Comparison of ENCODE assay signal across 9 cellular contexts in the genomic region with DNA sequence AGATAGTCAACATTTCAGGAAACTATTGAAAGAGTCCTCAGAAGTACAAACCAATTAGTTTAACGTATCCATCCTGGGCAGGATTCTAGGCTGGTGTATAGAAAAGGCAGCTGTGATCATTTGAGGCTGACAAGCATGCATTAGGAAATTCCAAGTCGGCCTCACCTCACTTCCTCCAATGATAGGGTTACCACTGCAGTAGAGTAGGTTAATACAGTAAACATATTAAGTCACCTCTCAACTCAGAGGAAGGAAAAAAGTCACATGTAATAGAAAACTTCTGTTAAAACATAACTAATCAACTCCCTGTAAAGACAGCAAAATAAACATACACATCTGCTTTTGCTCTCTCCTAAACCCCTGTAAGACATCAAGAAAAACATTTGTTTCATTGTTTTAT. TPM values are rescaled to one million over a fixed set of nuclear protein-coding genes. Genes with fewer than 3 reads are reported as not detected.
DNase-seq lines count a peak whose midpoint lies in the region; ATAC-seq, FAIRE-seq and TF ChIP-seq lines count a peak whose summit lies in the region.
"Had no signal": no experiment of that assay in that cellular context is flagged by ENCODE, and none has a peak within 500 bp of the region (broad histone marks: within the 10 kb centered on the region; RNA-seq: fewer than 3 reads in every experiment).

No MANE protein-coding gene starts in this region.

- WGBS in small intestine, 3 donors, result 13 to 26% (median 22%) methylated on average over 2 of the region's 2 CpGs

- in situ Hi-C loops in G401 (cut with HindIII; ENCODE audit: low sequenced_read_pairs), result no loop called here

- H3F3A ChIP-seq in OCI-LY1 (ENCODE audit: insufficient read depth, low read length), result no peaks in the 10 kb centered on the region

- peak overlapping the region; percentile 45 for H3K27ac Mint-ChIP-seq in T-helper 1 cell treated with Interleukin-12 subunit alpha and Interleukin-12 subunit beta and Interleukin-4 antibody, amounts not matched to agents 30 μg/mL and 1 μg/mL, for 36 hours

- no peak for FAIRE-seq in small intestine (lab: Jason Lieb, UNC)

- H3K4me3 ChIP-seq in OCI-LY1 (ENCODE audit: low read depth, low read length, poor library complexity, severe bottlenecking) (no peak overlapping the region), small intestine (ENCODE audit: low read depth in 1 of 2, low read length in 2 of 2) (no peak overlapping the region)

- H3K27ac ChIP-seq in OCI-LY1 (ENCODE audit: low read depth, low read length, poor library complexity, severe bottlenecking), result peak overlapping the region; percentile 69
- peak overlapping the region in 1 of 2 donors; percentile 61 for H3K27ac ChIP-seq in small intestine (ENCODE audit: low read depth in 1 of 2, low read length in 1 of 2)
- H3K27ac ChIP-seq: C4-2B had no signal

- no peak overlapping the region for H3K4me3 Mint-ChIP-seq in T-helper 1 cell treated with Interleukin-12 subunit alpha and Interleukin-12 subunit beta and Interleukin-4 antibody, amounts not matched to agents 30 μg/mL and 1 μg/mL, for 36 hours

- H3K36me3 ChIP-seq in OCI-LY1 (ENCODE audit: insufficient read depth, low read length), result no peaks in the 10 kb centered on the region
- no peaks in the 10 kb centered on the region for H3K36me3 ChIP-seq in small intestine (ENCODE audit: control insufficient read depth in 2 of 2, insufficient read depth in 2 of 2, low read length in 2 of 2)

- no peak for TF ChIP-seq CTCF in OCI-LY1 (IDR thresholded peaks at IDR 0.05; ENCODE audit: low read length)

- ATAC-seq in HG02970 (IDR thresholded peaks at IDR 0.05; ENCODE audit: low FRiP score, unreplicated experiment), result no peak

- H3K36me3 Mint-ChIP-seq in T-helper 1 cell treated with Interleukin-12 subunit alpha and Interleukin-12 subunit beta and Interleukin-4 antibody, amounts not matched to agents 30 μg/mL and 1 μg/mL, for 36 hours (ENCODE audit: low read depth), result peaks cover 2% of the 10 kb centered on the region

- H3K9me3 Mint-ChIP-seq in T-helper 1 cell treated with Interleukin-12 subunit alpha and Interleukin-12 subunit beta and Interleukin-4 antibody, amounts not matched to agents 30 μg/mL and 1 μg/mL, for 36 hours, result no peaks in the 10 kb centered on the region

- peaks cover 51% of the 10 kb centered on the region for H3K79me2 ChIP-seq in OCI-LY1 (ENCODE audit: insufficient read depth, low read length)

- no peaks in the 10 kb centered on the region for H3K9me2 ChIP-seq in OCI-LY1 (ENCODE audit: low read depth, low read length)

- H3K4me1 ChIP-seq in OCI-LY1 (ENCODE audit: insufficient read depth, low read length, severe bottlenecking) (peaks cover 35% of the 10 kb centered on the region), small intestine (ENCODE audit: control insufficient read depth in 2 of 2, insufficient read depth in 1 of 2, low read depth in 1 of 2, low read length in 1 of 2) (peaks cover 4 to 9% of the 10 kb centered on the region in 2 donors)

- H3K27me3 ChIP-seq in OCI-LY1 (ENCODE audit: insufficient read depth, low read length), result no peaks in the 10 kb centered on the region
- H3K27me3 ChIP-seq in small intestine (ENCODE audit: control insufficient read depth in 2 of 2, insufficient read depth in 2 of 2, low read length in 2 of 2), result no peaks in the 10 kb centered on the region

- H3K9ac ChIP-seq in OCI-LY1 (ENCODE audit: low read length), result no peak overlapping the region

- peak overlapping the region; percentile 11; the same call in 1 of the 2 replicates for H3K4me2 ChIP-seq in OCI-LY1 (ENCODE audit: low read length)

- H4K20me1 ChIP-seq in OCI-LY1 (ENCODE audit: insufficient read depth, low read length), result no peaks in the 10 kb centered on the region

- DNase-seq in T-helper 1 cell (no peak), glomerular visceral epithelial cell (ENCODE audit: extremely low spot score) (peak; percentile 63), small intestine (peak; percentile 29), islet precursor cell (no peak), G401 (ENCODE audit: low spot score) (no peak)

- no peaks in the 10 kb centered on the region for H3K27me3 Mint-ChIP-seq in T-helper 1 cell treated with Interleukin-12 subunit alpha and Interleukin-12 subunit beta and Interleukin-4 antibody, amounts not matched to agents 30 μg/mL and 1 μg/mL, for 36 hours (ENCODE audit: low read depth)

- H3K9me3 ChIP-seq in OCI-LY1 (ENCODE audit: low read length), result no peaks in the 10 kb centered on the region; the same call in 1 of the 2 replicates
- H3K9me3 ChIP-seq in small intestine (ENCODE audit: control insufficient read depth, low read depth), result no peaks in the 10 kb centered on the region

- peaks cover 40% of the 10 kb centered on the region for H3K4me1 Mint-ChIP-seq in T-helper 1 cell treated with Interleukin-12 subunit alpha and Interleukin-12 subunit beta and Interleukin-4 antibody, amounts not matched to agents 30 μg/mL and 1 μg/mL, for 36 hours (ENCODE audit: low read depth)

- no peak overlapping the region for H2AFZ ChIP-seq in OCI-LY1 (ENCODE audit: low read length)

RNA-seq across cellular contexts. Expression of a gene that starts 33.5 kb away (rescaled TPM):
- polyA plus RNA-seq in small intestine, result 10 to 100 TPM in 2 of 3 donors, 1 to 10 TPM in 1; 9.8 to 18.3 (median 10.3) TPM
- total RNA-seq in G401 (2014; rRNA removed; shearing (Covaris generic)), result 40.7 and 62.6 TPM in 2 replicates

Comparison
In these comparisons a context has a peak if more than half of its experiments do, and no peak if none do; other contexts are left out.
1. DNase-seq: peak in glomerular visceral epithelial cell (single experiment) and small intestine (single experiment); none in T-helper 1 cell (0 of 5), islet precursor cell (single experiment) and G401 (single experiment).